In genomic region chr3:45656575-45657363, GRCh38 we compare ENCODE assay signal across 8 cellular contexts. TPM values are rescaled to one million over a fixed set of nuclear protein-coding genes. Genes with fewer than 3 reads are reported as not detected.
A peak's percentile ranks its signal among the peaks of the same experiment; 100 is the strongest.
DNase-seq lines count a peak whose midpoint lies in the region; ATAC-seq and FAIRE-seq lines count a peak whose summit lies in the region.

No MANE protein-coding gene starts in this region.

- peak; percentile 87 for DNase-seq in NCI-H82 (lab: John Stamatoyannopoulos, UW)
- peak; percentile 82 to 85 for DNase-seq in activated CD4-positive, alpha-beta T cell treated with anti-CD3 and anti-CD28 coated beads, Interleukin-2, amount 50 U/mL, for 4 hours
- DNase-seq in ecto neural progenitor cell (ENCODE audit: low spot score): peak; percentile 88
- peak; percentile 96 to 97 for DNase-seq in lung microvascular endothelial cell (ENCODE audit: low read depth in 2 of 2)
- DNase-seq in stimulated activated CD8-positive, alpha-beta memory T cell treated with anti-CD3 and anti-CD28 coated beads, Interleukin-15, amount 100 ng/mL, for 1 hour (ENCODE audit: low read depth): peak; percentile 76

- peak; percentile 35 for FAIRE-seq in A204.1 (lab: Jason Lieb, UNC)

- peak; percentile 66 for ATAC-seq in GM18508 (IDR thresholded peaks at IDR 0.05; ENCODE audit: insufficient read depth, unreplicated experiment)
- peak; percentile 46 for ATAC-seq in HG03565 (IDR thresholded peaks at IDR 0.05; ENCODE audit: unreplicated experiment)

RNA-seq across cellular contexts. Expression of gene SACM1L, which starts 32.4 kb away (rescaled TPM):
- 18.1 and 35.7 TPM in 2 replicates for total RNA-seq in lung microvascular endothelial cell

Comparison
In these comparisons a context has a peak if more than half of its experiments do, and no peak if none do; other contexts are left out.
1. Peak in every context shown above with its lines: DNase-seq and ATAC-seq.